ENCODE assay signal across 18 cellular contexts in genomic region chr2:241598061-241598460, GRCh38. TPM values are rescaled to one million over a fixed set of nuclear protein-coding genes. Genes with fewer than 3 reads are reported as not detected.
A peak's percentile ranks its signal among the peaks of the same experiment; 100 is the strongest.
DNase-seq lines count a peak whose midpoint lies in the region; ATAC-seq and TF ChIP-seq lines count a peak whose summit lies in the region.
"Had no signal": no experiment of that assay in that cellular context is flagged by ENCODE, and none has a peak within 500 bp of the region (broad histone marks: within the 10 kb centered on the region; RNA-seq: fewer than 3 reads in every experiment).

No MANE protein-coding gene starts in this region.

- no peak overlapping the region for H3K27ac ChIP-seq in BLaER1
- H3K27ac ChIP-seq in osteoblast (ENCODE audit: low read depth, low read length): no peak overlapping the region
- H3K27ac ChIP-seq: 22Rv1, SK-N-MC had no signal

- peaks cover 12% of the 10 kb centered on the region for H3K4me1 ChIP-seq in BLaER1
- H3K4me1 ChIP-seq in osteoblast (ENCODE audit: insufficient read depth, low read length): peaks cover 3% of the 10 kb centered on the region

- peak; percentile 51 for DNase-seq in DMS 273 (lab: John Stamatoyannopoulos, UW; ENCODE audit: unreplicated experiment)
- no peak for DNase-seq in DMS 273 treated with DMSO at 0.1 percent for 48 hours (lab: John Stamatoyannopoulos, UW)
- DNase-seq in choroid plexus epithelial cell (ENCODE audit: low read depth): peak; percentile 54
- peak; percentile 69 for DNase-seq in osteoblast (ENCODE audit: insufficient read length, low spot score, missing footprints)
- DNase-seq in HK-2 (ENCODE audit: unreplicated experiment): no peak
- DNase-seq in HPDE6-E6E7 (ENCODE audit: extremely low spot score): no peak
- DNase-seq: AML-193, DND-41, H9, NCI-H1694, NCI-H2081 treated with DMSO at 0.1 percent for 48 hours, NCI-H446 treated with DMSO at 0.1 percent for 48 hours had no signal

- H3K9ac ChIP-seq in BLaER1: no peak overlapping the region

- H3K27me3 ChIP-seq in BLaER1 (no peaks in the 10 kb centered on the region), osteoblast (ENCODE audit: insufficient read depth, low read length) (no peaks in the 10 kb centered on the region)

- H2AFZ ChIP-seq in osteoblast (ENCODE audit: low read length): no peak overlapping the region

- H3K79me2 ChIP-seq in osteoblast (ENCODE audit: insufficient read depth, low read length): no peaks in the 10 kb centered on the region

- H3K4me3 ChIP-seq in BLaER1 (no peak overlapping the region), choroid plexus epithelial cell (ENCODE audit: low read depth, low read length) (no peak overlapping the region), osteoblast (ENCODE audit: insufficient read depth, low read length) (no peak overlapping the region)
- H3K4me3 ChIP-seq: K562, SK-N-MC had no signal

- peaks cover 13% of the 10 kb centered on the region for H4K20me1 ChIP-seq in BLaER1
- no peaks in the 10 kb centered on the region for H4K20me1 ChIP-seq in osteoblast (ENCODE audit: insufficient read depth, low read length)

- TF ChIP-seq CTCF in choroid plexus epithelial cell (conservative IDR thresholded peaks at IDR 0.05; ENCODE audit: low read depth, low read length): no peak
- TF ChIP-seq CTCF in osteoblast (IDR thresholded peaks at IDR 0.05; ENCODE audit: extremely low read depth, low read depth, low read length): no peak

- 0 out of 2 replicates have a peak overlapping the region, but pooled peaks have one; percentile 3 for H3K4me2 ChIP-seq in BLaER1
- H3K4me2 ChIP-seq in osteoblast (ENCODE audit: insufficient read depth, low read length): no peak overlapping the region

- H3K36me3 ChIP-seq in BLaER1: peaks cover 97% of the 10 kb centered on the region
- H3K36me3 ChIP-seq in osteoblast (ENCODE audit: insufficient read depth, low read length): peaks cover 27% of the 10 kb centered on the region

- H3K9me3 ChIP-seq in BLaER1 (no peaks in the 10 kb centered on the region), osteoblast (ENCODE audit: low read depth, low read length) (no peaks in the 10 kb centered on the region)

- ATAC-seq in HG02763 (IDR thresholded peaks at IDR 0.05; ENCODE audit: unreplicated experiment): no peak

RNA-seq across cellular contexts. Expression of gene THAP4, which starts 38.9 kb away (rescaled TPM):
- total RNA-seq in osteoblast: 43.3 and 43.4 TPM in 2 replicates

RNA-seq across cellular contexts. Expression of gene ATG4B, which starts 39.4 kb away (rescaled TPM):
- total RNA-seq in osteoblast: 42.7 and 48.0 TPM in 2 replicates

RNA-seq across cellular contexts. Expression of gene BOK, which starts 39.5 kb away (rescaled TPM):
- 33.3 and 41.3 TPM in 2 replicates for total RNA-seq in osteoblast
- total RNA-seq: OCI-LY7 had no signal

Comparison
In these comparisons a context has a peak if more than half of its experiments do, and no peak if none do; other contexts are left out.
1. DNase-seq: peak in DMS 273 (single experiment), choroid plexus epithelial cell (single experiment) and osteoblast (single experiment); none in DMS 273 treated with DMSO at 0.1 percent for 48 hours (single experiment), HK-2 (single experiment) and HPDE6-E6E7 (single experiment).